ENCODE assay signal across 8 cellular contexts in genomic region chr7:130901209-130901783, GRCh38.
DNase-seq lines count a peak whose midpoint lies in the region; ATAC-seq and TF ChIP-seq lines count a peak whose summit lies in the region.

No MANE protein-coding gene starts in this region.

- H3K14ac ChIP-seq in mesenchymal stem cell (ENCODE audit: low read length in 2 of 2) = no peak overlapping the region

- H3K36me3 Mint-ChIP-seq in CD4-positive, alpha-beta T cell (ENCODE audit: low read depth) = peaks cover 90% of the 10 kb centered on the region

- H3K4me3 ChIP-seq in choroid plexus epithelial cell (ENCODE audit: low read depth, low read length) (no peak overlapping the region), mesenchymal stem cell (ENCODE audit: insufficient read depth in 1 of 2, low read depth in 1 of 2, low read length in 2 of 2) (peak overlapping the region in 1 of 2 experiments; percentile 34)

- no peak overlapping the region for H2AFZ ChIP-seq in mesenchymal stem cell (ENCODE audit: low read depth, low read length)

- peak overlapping the region; percentile 68 for H3K27ac Mint-ChIP-seq in CD4-positive, alpha-beta T cell

- peak overlapping the region in 1 of 2 experiments; percentile 84 for H3K4ac ChIP-seq in mesenchymal stem cell (ENCODE audit: low read depth in 1 of 2, low read length in 2 of 2)

- CTCF ChIA-PET in CD4-positive, alpha-beta T cell (lab: Charles Lee) = no interaction called here

- H2BK12ac ChIP-seq in mesenchymal stem cell (ENCODE audit: low read length in 2 of 2) = peak overlapping the region; percentile 51 to 88

- H3K79me1 ChIP-seq in mesenchymal stem cell (replicated peaks; ENCODE audit: low read length, poor library complexity, severe bottlenecking) = no peaks in the 10 kb centered on the region

- H2BK5ac ChIP-seq in mesenchymal stem cell (ENCODE audit: low read depth, low read length, poor library complexity, severe bottlenecking) = peak overlapping the region; percentile 24

- no peaks in the 10 kb centered on the region for H3K9me3 Mint-ChIP-seq in CD4-positive, alpha-beta T cell

- no peaks in the 10 kb centered on the region for H3K27me3 ChIP-seq in CD4-positive, alpha-beta T cell (ENCODE audit: control insufficient read depth, insufficient read depth, low read length)
- H3K27me3 ChIP-seq in mesenchymal stem cell (ENCODE audit: control insufficient read depth in 1 of 2, insufficient read depth in 1 of 2, low read length in 2 of 2) = no peaks in the 10 kb centered on the region

- peak overlapping the region; percentile 91 for H3K9ac ChIP-seq in mesenchymal stem cell (ENCODE audit: low read length)

- H3K18ac ChIP-seq in mesenchymal stem cell (ENCODE audit: low read depth in 1 of 2, low read length in 2 of 2) = peak overlapping the region; percentile 11 to 46

- H4K91ac ChIP-seq in mesenchymal stem cell (ENCODE audit: low read length) = no peak overlapping the region

- in situ Hi-C loops in KBM-7 (cut with MboI; ENCODE audit: low pct_unique_long_range_greater_than_20kb, low sequenced_read_pairs) = no loop called here

- H3K23ac ChIP-seq in mesenchymal stem cell (ENCODE audit: low read length in 2 of 2) = no peak overlapping the region

- no peak overlapping the region for H2BK120ac ChIP-seq in mesenchymal stem cell (ENCODE audit: low read depth, low read length)

- H3K4me1 Mint-ChIP-seq in CD4-positive, alpha-beta T cell (ENCODE audit: low read depth) = peaks cover 83% of the 10 kb centered on the region

- peaks cover 48 to 96% of the 10 kb centered on the region in 2 experiments for H3K36me3 ChIP-seq in mesenchymal stem cell (ENCODE audit: control insufficient read depth in 1 of 2, insufficient read depth in 2 of 2, low read depth in 1 of 2, low read length in 2 of 2)

- H3K4me1 ChIP-seq in mesenchymal stem cell (ENCODE audit: control insufficient read depth, insufficient read depth, low read depth, low read length) = peaks cover 53% of the 10 kb centered on the region

- ATAC-seq in CD4-positive, alpha-beta T cell (ENCODE audit: poor library complexity) = no peak
- ATAC-seq in GM21367 (IDR thresholded peaks at IDR 0.05; ENCODE audit: unreplicated experiment) (no peak), GM18511 (IDR thresholded peaks at IDR 0.05; ENCODE audit: unreplicated experiment) (no peak)

- peak overlapping the region; percentile 98 for H2AK5ac ChIP-seq in mesenchymal stem cell (ENCODE audit: low read length, severe bottlenecking)

- H2BK15ac ChIP-seq in mesenchymal stem cell (ENCODE audit: low read depth, poor library complexity, severe bottlenecking) = no peak overlapping the region

- intact Hi-C loops in CD4-positive, alpha-beta T cell (cut with DNase I, micrococcal nuclease) = no loop called here

- DNase-seq in CD4-positive, alpha-beta T cell = no peak
- peak; percentile 81 for DNase-seq in NCI-H82 (lab: John Stamatoyannopoulos, UW)
- peak; percentile 95 for DNase-seq in choroid plexus epithelial cell (ENCODE audit: low read depth)
- DNase-seq in mesenchymal stem cell = peak; percentile 81
- DNase-seq in ureter (ENCODE audit: low spot score) = peak; percentile 67
- no peak for DNase-seq in KBM-7

- H3K27ac ChIP-seq in CD4-positive, alpha-beta T cell (ENCODE audit: low read depth, low read length) = no peak overlapping the region
- H3K27ac ChIP-seq in mesenchymal stem cell (ENCODE audit: low read length, poor library complexity, severe bottlenecking) = peak overlapping the region; percentile 99

- H3K4me2 ChIP-seq in mesenchymal stem cell (ENCODE audit: low read length, poor library complexity, severe bottlenecking) = peak overlapping the region; percentile 44

- WGBS in mesenchymal stem cell = 44% methylated on average over 16 of the region's 17 CpGs

- no peak for TF ChIP-seq CTCF in CD4-positive, alpha-beta T cell (IDR thresholded peaks at IDR 0.05)
- TF ChIP-seq CTCF in choroid plexus epithelial cell (conservative IDR thresholded peaks at IDR 0.05; ENCODE audit: low read depth, low read length) = no peak

- H4K8ac ChIP-seq in mesenchymal stem cell (ENCODE audit: low read length) = peak overlapping the region; percentile 35

- H3K4me3 Mint-ChIP-seq in CD4-positive, alpha-beta T cell = no peak overlapping the region

- H3K9me3 ChIP-seq in CD4-positive, alpha-beta T cell (ENCODE audit: control insufficient read depth, low read length) = no peaks in the 10 kb centered on the region
- H3K9me3 ChIP-seq in mesenchymal stem cell (ENCODE audit: control insufficient read depth, low read length) = no peaks in the 10 kb centered on the region

- H3K27me3 Mint-ChIP-seq in CD4-positive, alpha-beta T cell = no peaks in the 10 kb centered on the region

- POLR2A ChIA-PET in CD4-positive, alpha-beta T cell (lab: Charles Lee) = interaction anchor here (1.2 kb wide), 1 partner anchor 29 kb away, joined by 3 read pairs; no protein-coding TSS in a partner anchor

Comparison
In these comparisons a context has a peak if more than half of its experiments do, and no peak if none do; other contexts are left out.
1. DNase-seq: peak in NCI-H82 (single experiment), choroid plexus epithelial cell (single experiment), mesenchymal stem cell (single experiment) and ureter (single experiment); none in CD4-positive, alpha-beta T cell (0 of 10) and KBM-7 (single experiment).